ENCODE assay signal across 8 cellular contexts in the genomic region with DNA sequence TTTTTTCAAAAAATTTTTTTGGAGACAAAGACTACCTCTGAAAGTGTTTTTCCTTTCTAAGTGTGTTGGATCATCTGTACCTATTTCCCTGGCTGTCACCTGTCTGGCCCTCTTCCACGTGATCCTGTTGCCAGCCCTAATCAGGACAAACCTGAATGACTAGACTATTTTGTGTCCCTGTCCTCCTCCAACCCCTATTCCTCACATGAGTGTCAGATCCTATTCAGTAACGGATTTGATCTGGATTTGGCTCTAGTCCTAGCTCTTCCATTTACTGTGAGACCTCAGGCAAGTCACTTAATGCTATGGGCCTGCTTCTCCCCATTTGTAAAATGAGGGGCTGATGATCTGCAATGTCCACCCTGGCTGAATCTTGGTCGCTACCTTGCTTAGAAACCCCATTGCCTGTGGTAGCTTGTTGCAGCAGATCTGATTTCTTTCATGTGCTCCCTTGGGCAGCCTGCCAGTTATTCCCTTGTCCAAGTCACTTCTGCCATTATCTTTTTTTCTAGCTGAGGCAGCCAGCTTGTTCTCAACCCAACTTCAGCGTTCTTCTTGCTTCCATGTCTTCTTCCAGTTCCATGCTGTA. TPM values are rescaled to one million over a fixed set of nuclear protein-coding genes. Genes with fewer than 3 reads are reported as not detected.
DNase-seq lines count a peak whose midpoint lies in the region; ATAC-seq, FAIRE-seq and TF ChIP-seq lines count a peak whose summit lies in the region.

No MANE protein-coding gene starts in this region.

- H3K4me3 ChIP-seq in WERI-Rb-1 (ENCODE audit: low read depth, low read length) (no peak overlapping the region), heart right ventricle (no peak overlapping the region), thymus (ENCODE audit: low read length) (no peak overlapping the region)

- no peaks in the 10 kb centered on the region for H3K27me3 Mint-ChIP-seq in activated CD4-positive, alpha-beta T cell treated with anti-CD3 and anti-CD28 coated beads, Interleukin-2, amount 10 ng/mL, durations not matched to agents 24 days and 14 days
- no peaks in the 10 kb centered on the region for H3K27me3 Mint-ChIP-seq in activated CD8-positive, alpha-beta memory T cell treated with anti-CD3 and anti-CD28 coated beads, Interleukin-2, amount 10 ng/mL, durations not matched to agents 7 days and 5 days

- H3K27ac ChIP-seq in WERI-Rb-1 (peak overlapping the region; percentile 43), heart right ventricle (peak overlapping the region in 3 of 10 donors; percentile 0 to 41 (median 27)), thymus (ENCODE audit: low read depth) (peak overlapping the region; percentile 10)

- intact Hi-C loops in activated CD4-positive, alpha-beta T cell treated with anti-CD3 and anti-CD28 coated beads, Interleukin-2, amount 10 ng/mL, durations not matched to agents 24 days and 14 days (cut with micrococcal nuclease) = loop anchor here (10.0 kb wide), 2 partner anchors 278 to 688 kb away; no protein-coding TSS in a partner anchor
- intact Hi-C loops in heart right ventricle (cut with DNase I) = loop anchor here in 1 of 10 donors (5.0 kb wide), 1 partner anchor 34 kb away; the partner anchor contains the start of gene RBM39

- H3K4me1 ChIP-seq in heart right ventricle (peaks cover 12 to 47% (median 41%) of the 10 kb centered on the region in 9 donors), thymus (ENCODE audit: control insufficient read depth, insufficient read depth, low read length) (peaks cover 28% of the 10 kb centered on the region)

- TF ChIP-seq CTCF in WERI-Rb-1 (IDR thresholded peaks at IDR 0.05; ENCODE audit: low read depth, low read length) (no peak), heart right ventricle (IDR thresholded peaks at IDR 0.05) (no peak)

- DNase-seq in activated CD4-positive, alpha-beta T cell treated with anti-CD3 and anti-CD28 coated beads, Interleukin-2, amount 10 ng/mL, durations not matched to agents 24 days and 14 days = no peak
- no peak for DNase-seq in activated CD4-positive, alpha-beta T cell treated with anti-CD3 and anti-CD28 coated beads for 1 hour
- peak; percentile 38 for DNase-seq in WERI-Rb-1
- peak; percentile 17 to 57 for DNase-seq in heart right ventricle
- no peak for DNase-seq in activated CD8-positive, alpha-beta memory T cell treated with anti-CD3 and anti-CD28 coated beads, Interleukin-2, amount 10 ng/mL, durations not matched to agents 7 days and 5 days
- no peak for DNase-seq in GM12891 (ENCODE audit: insufficient read length, low spot score)

- peaks cover 1% of the 10 kb centered on the region for H3K9me3 Mint-ChIP-seq in activated CD4-positive, alpha-beta T cell treated with anti-CD3 and anti-CD28 coated beads, Interleukin-2, amount 10 ng/mL, durations not matched to agents 24 days and 14 days
- H3K9me3 Mint-ChIP-seq in activated CD8-positive, alpha-beta memory T cell treated with anti-CD3 and anti-CD28 coated beads, Interleukin-2, amount 10 ng/mL, durations not matched to agents 7 days and 5 days (ENCODE audit: low read depth) = no peaks in the 10 kb centered on the region

- WGBS in heart right ventricle, 2 donors = 46 to 52% methylated on average over 4 of the region's 4 CpGs
- 83% methylated on average over 4 of the region's 4 CpGs for WGBS in thymus

- TF ChIP-seq POLR2A in GM12891 (IDR thresholded peaks at IDR 0.05; ENCODE audit: low read depth, low read length) = no peak

- H3K9me3 ChIP-seq in WERI-Rb-1 (ENCODE audit: severe bottlenecking) = peaks cover 1% of the 10 kb centered on the region
- no peaks in the 10 kb centered on the region for H3K9me3 ChIP-seq in heart right ventricle
- H3K9me3 ChIP-seq in thymus (ENCODE audit: control insufficient read depth) = no peaks in the 10 kb centered on the region

- no peak for FAIRE-seq in GM12891 (lab: Jason Lieb, UNC)

- H3K36me3 ChIP-seq in WERI-Rb-1 (peaks cover 43% of the 10 kb centered on the region), heart right ventricle (peaks cover 0 to 33% (median 3%) of the 10 kb centered on the region in 9 donors), thymus (ENCODE audit: control insufficient read depth, insufficient read depth) (no peaks in the 10 kb centered on the region)

- CTCF ChIA-PET in activated CD8-positive, alpha-beta memory T cell treated with anti-CD3 and anti-CD28 coated beads, Interleukin-2, amount 10 ng/mL, durations not matched to agents 7 days and 5 days (lab: Charles Lee) = interaction anchor here (0.5 to 0.8 kb wide), 2 partner anchors 34 to 149 kb away, joined by 3 to 4 read pairs; partner anchors contain the start of gene RBM39

- H3K36me3 Mint-ChIP-seq in activated CD4-positive, alpha-beta T cell treated with anti-CD3 and anti-CD28 coated beads, Interleukin-2, amount 10 ng/mL, durations not matched to agents 24 days and 14 days (ENCODE audit: low read depth) = peaks cover 27% of the 10 kb centered on the region
- H3K36me3 Mint-ChIP-seq in activated CD8-positive, alpha-beta memory T cell treated with anti-CD3 and anti-CD28 coated beads, Interleukin-2, amount 10 ng/mL, durations not matched to agents 7 days and 5 days = peaks cover 34% of the 10 kb centered on the region

- no peak overlapping the region for H3K4me3 Mint-ChIP-seq in activated CD4-positive, alpha-beta T cell treated with anti-CD3 and anti-CD28 coated beads, Interleukin-2, amount 10 ng/mL, durations not matched to agents 24 days and 14 days
- no peak overlapping the region for H3K4me3 Mint-ChIP-seq in activated CD8-positive, alpha-beta memory T cell treated with anti-CD3 and anti-CD28 coated beads, Interleukin-2, amount 10 ng/mL, durations not matched to agents 7 days and 5 days

- H3K27me3 ChIP-seq in WERI-Rb-1 (ENCODE audit: insufficient read depth, low read depth, severe bottlenecking) (no peaks in the 10 kb centered on the region), heart right ventricle (no peaks in the 10 kb centered on the region), thymus (ENCODE audit: control insufficient read depth, insufficient read depth) (no peaks in the 10 kb centered on the region)

- peak overlapping the region; percentile 6 for H3K27ac Mint-ChIP-seq in activated CD4-positive, alpha-beta T cell treated with anti-CD3 and anti-CD28 coated beads, Interleukin-2, amount 10 ng/mL, durations not matched to agents 24 days and 14 days
- no peak overlapping the region for H3K27ac Mint-ChIP-seq in activated CD8-positive, alpha-beta memory T cell treated with anti-CD3 and anti-CD28 coated beads, Interleukin-2, amount 10 ng/mL, durations not matched to agents 7 days and 5 days

- peaks cover 30% of the 10 kb centered on the region for H3K4me1 Mint-ChIP-seq in activated CD4-positive, alpha-beta T cell treated with anti-CD3 and anti-CD28 coated beads, Interleukin-2, amount 10 ng/mL, durations not matched to agents 24 days and 14 days
- peaks cover 49% of the 10 kb centered on the region for H3K4me1 Mint-ChIP-seq in activated CD8-positive, alpha-beta memory T cell treated with anti-CD3 and anti-CD28 coated beads, Interleukin-2, amount 10 ng/mL, durations not matched to agents 7 days and 5 days

- ATAC-seq in heart right ventricle (no peak), HG03196 (IDR thresholded peaks at IDR 0.05; ENCODE audit: unreplicated experiment) (no peak)
- ATAC-seq in activated CD8-positive, alpha-beta memory T cell treated with anti-CD3 and anti-CD28 coated beads, Interleukin-2, amount 10 ng/mL, durations not matched to agents 7 days and 5 days = no peak

TF ChIP-seq in GM12891, 5 proteins besides CTCF, POLR2A, EP300 and RAD21:
- TF ChIP-seq SPI1 (IDR thresholded peaks at IDR 0.05; ENCODE audit: low read depth, low read length) (no peak), POU2F2 (IDR thresholded peaks at IDR 0.05; ENCODE audit: low read depth, low read length) (no peak), PAX5 (IDR thresholded peaks at IDR 0.05; ENCODE audit: insufficient read depth, low read length, severe bottlenecking) (no peak), POLR2AphosphoS5 (IDR thresholded peaks at IDR 0.05; ENCODE audit: low read depth, low read length) (no peak)

RNA-seq across cellular contexts. Expression of gene PHF20, which starts 4.8 kb away (rescaled TPM):
- total RNA-seq in activated CD4-positive, alpha-beta T cell treated with anti-CD3 and anti-CD28 coated beads, Interleukin-2, amount 10 ng/mL, durations not matched to agents 24 days and 14 days = 53.8 and 62.9 TPM in 2 replicates
- 10 to 100 TPM; 31.9 to 44.7 (median 37.8) TPM for total RNA-seq in heart right ventricle
- polyA plus RNA-seq in heart right ventricle (10 to 100 TPM; 23.4 to 34.1 TPM), thymus (39.7 TPM)
- 10 to 100 TPM; 50.8 to 52.4 TPM for total RNA-seq in activated CD8-positive, alpha-beta memory T cell treated with anti-CD3 and anti-CD28 coated beads, Interleukin-2, amount 10 ng/mL, durations not matched to agents 7 days and 5 days
- 38.6 TPM for polyA plus RNA-seq in GM12891 (2012; ENCODE audit: low read depth, missing spikeins)

RNA-seq across cellular contexts. Expression of gene RBM39, which starts 34.5 kb away (rescaled TPM):
- 352 and 354 TPM in 2 replicates for total RNA-seq in activated CD4-positive, alpha-beta T cell treated with anti-CD3 and anti-CD28 coated beads, Interleukin-2, amount 10 ng/mL, durations not matched to agents 24 days and 14 days
- total RNA-seq in heart right ventricle = 100 to 1,000 TPM; 110 to 170 (median 124) TPM
- polyA plus RNA-seq in heart right ventricle (100 to 1,000 TPM in 1 of 2 donors, 10 to 100 TPM in 1; 98.8 to 412 TPM), thymus (830 TPM)
- 100 to 1,000 TPM; 357 to 360 TPM for total RNA-seq in activated CD8-positive, alpha-beta memory T cell treated with anti-CD3 and anti-CD28 coated beads, Interleukin-2, amount 10 ng/mL, durations not matched to agents 7 days and 5 days
- polyA plus RNA-seq in GM12891 (2012; ENCODE audit: low read depth, missing spikeins) = 170 TPM

Comparison
In these comparisons a context has a peak if more than half of its experiments do, and no peak if none do; other contexts are left out.
1. DNase-seq: peak in WERI-Rb-1 (single experiment) and heart right ventricle (2 of 2); none in activated CD4-positive, alpha-beta T cell treated with anti-CD3 and anti-CD28 coated beads, Interleukin-2, amount 10 ng/mL, durations not matched to agents 24 days and 14 days (single experiment), activated CD4-positive, alpha-beta T cell treated with anti-CD3 and anti-CD28 coated beads for 1 hour (single experiment), activated CD8-positive, alpha-beta memory T cell treated with anti-CD3 and anti-CD28 coated beads, Interleukin-2, amount 10 ng/mL, durations not matched to agents 7 days and 5 days (single experiment) and GM12891 (single experiment).